8 cellular contexts compared by ENCODE assay signal in the genomic region with DNA sequence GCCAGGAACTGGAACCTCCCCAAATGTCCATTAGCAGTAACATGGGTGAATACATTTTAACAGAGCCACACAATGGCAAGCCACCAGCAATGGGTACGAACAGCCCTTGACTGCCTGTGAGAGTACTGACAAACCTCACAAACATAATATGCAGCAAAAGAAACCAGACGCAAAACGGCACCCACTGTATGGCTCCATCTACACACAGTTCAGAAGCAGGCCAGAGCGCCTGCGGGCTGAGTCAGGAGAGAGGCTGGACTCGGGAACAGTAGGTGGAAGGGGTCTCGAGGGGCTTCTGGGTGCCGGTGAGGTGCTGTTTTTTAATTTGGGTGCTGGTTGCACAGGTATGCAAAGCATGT.
DNase-seq lines count a peak whose midpoint lies in the region; ATAC-seq and TF ChIP-seq lines count a peak whose summit lies in the region.

No MANE protein-coding gene starts in this region.

- H3K27ac ChIP-seq in DOHH2 (ENCODE audit: low read depth, low read length), result peak overlapping the region; percentile 59
- peak overlapping the region; percentile 80 for H3K27ac ChIP-seq in rectal smooth muscle tissue (ENCODE audit: low read depth, low read length)

- no peak for TF ChIP-seq CTCF in DOHH2 (IDR thresholded peaks at IDR 0.05; ENCODE audit: low read depth, low read length, poor library complexity, severe bottlenecking)

- H3K9me3 ChIP-seq in DOHH2 (ENCODE audit: control insufficient read depth, insufficient read depth, low read length), result no peaks in the 10 kb centered on the region

- H3K27me3 ChIP-seq in DOHH2 (ENCODE audit: control insufficient read depth, low read length) (no peaks in the 10 kb centered on the region), rectal smooth muscle tissue (ENCODE audit: control insufficient read depth, insufficient read depth, low read length) (no peaks in the 10 kb centered on the region)

- H3K4me3 ChIP-seq in DOHH2 (ENCODE audit: low read length), result peak overlapping the region; percentile 95
- peak overlapping the region; percentile 75 for H3K4me3 ChIP-seq in rectal smooth muscle tissue (ENCODE audit: low read length)

- DNase-seq in globus pallidus (ENCODE audit: low spot score) (peak; percentile 48), NCI-H2081 treated with DMSO at 0.1 percent for 48 hours (lab: John Stamatoyannopoulos, UW) (no peak), SKM-1 treated with dmso at 0.1 percent for 144 hours (lab: John Stamatoyannopoulos, UW; ENCODE audit: unreplicated experiment) (no peak), dermis blood vessel endothelial cell (no peak)

- H3K4me1 ChIP-seq in DOHH2 (ENCODE audit: control insufficient read depth, low read length), result peaks cover 23% of the 10 kb centered on the region
- peaks cover 12% of the 10 kb centered on the region for H3K4me1 ChIP-seq in rectal smooth muscle tissue (ENCODE audit: control insufficient read depth, insufficient read depth, low read length)

- H3K9ac ChIP-seq in rectal smooth muscle tissue (ENCODE audit: low read length), result no peak overlapping the region

- H3K36me3 ChIP-seq in DOHH2 (ENCODE audit: control insufficient read depth, low read length) (no peaks in the 10 kb centered on the region), rectal smooth muscle tissue (ENCODE audit: control insufficient read depth, insufficient read depth, low read length) (no peaks in the 10 kb centered on the region)

- no peaks in the 10 kb centered on the region; the same call in 1 of the 2 replicates for H3F3A ChIP-seq in DOHH2 (ENCODE audit: control insufficient read depth, insufficient read depth)

- H4K20me1 ChIP-seq in DOHH2 (ENCODE audit: control insufficient read depth, insufficient read depth, low read depth, low read length), result no peaks in the 10 kb centered on the region

- peak; percentile 65 for ATAC-seq in SK-N-SH treated with all-trans-retinoic acid at 6 μM for 48 hours
- ATAC-seq in GM19395 (IDR thresholded peaks at IDR 0.05; ENCODE audit: unreplicated experiment), result no peak

- peak overlapping the region; percentile 97 for H3K4me2 ChIP-seq in DOHH2 (ENCODE audit: low read length)

- H3K9me2 ChIP-seq in DOHH2 (replicated peaks; ENCODE audit: control insufficient read depth, low read length), result no peaks in the 10 kb centered on the region

- H3K79me2 ChIP-seq in DOHH2 (ENCODE audit: control insufficient read depth, low read length), result 0 out of 2 replicates have a peak, but pooled peaks cover 3% of the 10 kb centered on the region

TF ChIP-seq in SK-N-SH treated with all-trans-retinoic acid at 6 μM for 48 hours, 23 proteins besides CTCF, POLR2A, EP300 and RAD21:
- TF ChIP-seq SNAI2 (CRISPR knock-in tag; IDR thresholded peaks at IDR 0.05), result no peak
- TF ChIP-seq, protein P1, sequence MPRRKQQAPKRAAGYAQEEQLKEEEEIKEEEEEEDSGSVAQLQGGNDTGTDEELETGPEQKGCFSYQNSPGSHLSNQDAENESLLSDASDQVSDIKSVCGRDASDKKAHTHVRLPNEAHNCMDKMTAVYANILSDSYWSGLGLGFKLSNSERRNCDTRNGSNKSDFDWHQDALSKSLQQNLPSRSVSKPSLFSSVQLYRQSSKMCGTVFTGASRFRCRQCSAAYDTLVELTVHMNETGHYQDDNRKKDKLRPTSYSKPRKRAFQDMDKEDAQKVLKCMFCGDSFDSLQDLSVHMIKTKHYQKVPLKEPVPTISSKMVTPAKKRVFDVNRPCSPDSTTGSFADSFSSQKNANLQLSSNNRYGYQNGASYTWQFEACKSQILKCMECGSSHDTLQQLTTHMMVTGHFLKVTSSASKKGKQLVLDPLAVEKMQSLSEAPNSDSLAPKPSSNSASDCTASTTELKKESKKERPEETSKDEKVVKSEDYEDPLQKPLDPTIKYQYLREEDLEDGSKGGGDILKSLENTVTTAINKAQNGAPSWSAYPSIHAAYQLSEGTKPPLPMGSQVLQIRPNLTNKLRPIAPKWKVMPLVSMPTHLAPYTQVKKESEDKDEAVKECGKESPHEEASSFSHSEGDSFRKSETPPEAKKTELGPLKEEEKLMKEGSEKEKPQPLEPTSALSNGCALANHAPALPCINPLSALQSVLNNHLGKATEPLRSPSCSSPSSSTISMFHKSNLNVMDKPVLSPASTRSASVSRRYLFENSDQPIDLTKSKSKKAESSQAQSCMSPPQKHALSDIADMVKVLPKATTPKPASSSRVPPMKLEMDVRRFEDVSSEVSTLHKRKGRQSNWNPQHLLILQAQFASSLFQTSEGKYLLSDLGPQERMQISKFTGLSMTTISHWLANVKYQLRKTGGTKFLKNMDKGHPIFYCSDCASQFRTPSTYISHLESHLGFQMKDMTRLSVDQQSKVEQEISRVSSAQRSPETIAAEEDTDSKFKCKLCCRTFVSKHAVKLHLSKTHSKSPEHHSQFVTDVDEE (CRISPR knock-in tag; IDR thresholded peaks at IDR 0.05), result peak; percentile 32; the same call in 1 of the 2 replicates
- peak; percentile 13; the same call in 1 of the 2 replicates for TF ChIP-seq ZNF8 (CRISPR knock-in tag; IDR thresholded peaks at IDR 0.05)
